In the genomic region with DNA sequence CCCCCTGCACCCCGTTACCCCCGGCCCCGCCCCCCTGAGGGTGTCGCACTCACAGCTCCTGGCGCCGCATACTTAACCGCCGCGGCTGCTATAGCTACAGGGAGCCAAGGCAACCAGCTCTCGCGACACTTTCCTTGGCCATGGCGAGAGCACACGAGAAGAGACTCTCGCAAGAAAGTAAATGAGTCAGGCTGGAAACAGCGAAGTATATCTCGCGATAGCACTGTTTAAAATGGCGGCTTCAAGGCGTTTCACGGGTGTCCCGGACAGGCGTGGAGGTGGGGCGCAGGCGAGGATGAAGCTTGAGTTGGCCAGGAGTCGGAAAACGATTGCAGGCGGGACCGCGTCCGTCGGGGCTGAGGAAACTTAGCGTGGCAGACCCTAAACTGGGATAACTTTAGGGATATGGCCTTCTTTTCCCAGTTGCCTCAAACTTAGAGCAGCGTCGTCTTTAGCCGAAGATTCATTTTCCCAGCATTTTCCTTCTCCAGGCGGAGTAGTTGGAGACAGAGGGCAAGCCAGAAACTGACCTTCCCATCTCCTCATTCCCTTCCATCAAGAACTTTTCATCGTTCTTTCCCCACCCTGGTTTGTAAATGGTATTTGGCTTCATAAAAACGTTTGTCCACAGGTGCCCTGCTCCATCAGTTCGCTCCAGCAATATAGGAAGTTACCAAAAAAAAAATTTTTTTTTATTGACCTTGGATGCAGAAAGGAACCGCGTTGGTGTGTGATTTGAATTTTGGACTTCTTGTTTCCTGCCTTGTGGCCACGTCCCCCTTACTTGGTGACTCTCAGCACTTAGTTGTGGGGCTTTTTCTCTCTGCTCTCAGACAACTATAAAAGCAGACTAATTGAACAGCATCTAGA, we compare ENCODE assay signal across 8 cellular contexts. TPM values are rescaled to one million over a fixed set of nuclear protein-coding genes. Genes with fewer than 3 reads are reported as not detected.
DNase-seq lines count a peak whose midpoint lies in the region; ATAC-seq and TF ChIP-seq lines count a peak whose summit lies in the region.

No MANE protein-coding gene starts in this region.

- POLR2A ChIA-PET in activated B cell treated with CpG ODN at 0.5 μM for 24 hours (lab: Charles Lee) = interaction anchor here (0.5 to 2.0 kb wide), 15 partner anchors 18 to 1609 kb away, joined by 3 to 16 read pairs (median 4); a partner anchor contains a TSS

- no peak for TF ChIP-seq CTCF in activated B cell treated with CpG ODN at 0.5 μM for 24 hours (IDR thresholded peaks at IDR 0.05)
- TF ChIP-seq CTCF in spleen (IDR thresholded peaks at IDR 0.05 in 8 of 11, conservative IDR thresholded peaks at IDR 0.05 in 3 of 11) = peak in 2 of 11 experiments; percentile 30 to 33

- peak overlapping the region; percentile 98 for H3K27ac Mint-ChIP-seq in activated B cell treated with CpG ODN at 0.5 μM for 24 hours

- peaks cover 24% of the 10 kb centered on the region for H3K4me1 Mint-ChIP-seq in activated B cell treated with CpG ODN at 0.5 μM for 24 hours

- peaks cover 6 to 21% (median 16%) of the 10 kb centered on the region in 6 donors for H3K4me1 ChIP-seq in spleen

- 1 to 2% (median 1%) methylated on average over 34 to 42 of the region's 42 CpGs for WGBS in spleen, 5 donors

- TF ChIP-seq POLR2A in GM18951 (IDR thresholded peaks at IDR 0.05; ENCODE audit: extremely low read depth, insufficient read depth, insufficient read length) (peak; percentile 85), spleen (IDR thresholded peaks at IDR 0.05) (no peak)

- ATAC-seq in HG03175 (IDR thresholded peaks at IDR 0.05; ENCODE audit: unreplicated experiment) = peak; percentile 97
- ATAC-seq in activated B cell treated with CpG ODN at 0.5 μM for 24 hours (ENCODE audit: low read depth) = peak; percentile 94

- in situ Hi-C loops in GM18951 (cut with MboI; ENCODE audit: low sequenced_read_pairs, unreplicated experiment) = no loop called here

- no peaks in the 10 kb centered on the region for H3K27me3 ChIP-seq in spleen (replicated peaks in 1 of 7)

- no peaks in the 10 kb centered on the region for H3K36me3 ChIP-seq in spleen

- H3K9me3 Mint-ChIP-seq in activated B cell treated with CpG ODN at 0.5 μM for 24 hours = no peaks in the 10 kb centered on the region

- intact Hi-C loops in activated B cell treated with CpG ODN at 0.5 μM for 24 hours (cut with micrococcal nuclease) (loop anchor here (1.0 to 10.0 kb wide), 13 partner anchors 18 to 1485 kb away; a partner anchor contains a TSS), spleen (cut with DNase I; ENCODE audit: low total_unique reads) (no loop called here)

- peak overlapping the region; percentile 58 to 86 (median 84) for H3K27ac ChIP-seq in spleen

- H3K36me3 Mint-ChIP-seq in activated B cell treated with CpG ODN at 0.5 μM for 24 hours (ENCODE audit: low read depth) = peaks cover 12% of the 10 kb centered on the region

- CTCF ChIA-PET in activated B cell treated with CpG ODN at 0.5 μM for 24 hours (lab: Charles Lee) = interaction anchor here (1.8 kb wide), 1 partner anchor 17 kb away, joined by 5 read pairs; no protein-coding TSS in a partner anchor

- no peaks in the 10 kb centered on the region for H3K9me3 ChIP-seq in spleen

- H3K4me3 Mint-ChIP-seq in activated B cell treated with CpG ODN at 0.5 μM for 24 hours = peak overlapping the region; percentile 99

- H3K4me3 ChIP-seq in spleen = peak overlapping the region; percentile 64 to 98 (median 91)

- DNase-seq in AG08396 (ENCODE audit: low spot score) = peak; percentile 95
- DNase-seq in NCI-H2227 treated with DMSO at 0.1 percent for 48 hours (lab: John Stamatoyannopoulos, UW) = peak; percentile 85
- peak; percentile 78 for DNase-seq in activated B cell treated with CpG ODN at 0.5 μM for 24 hours
- peak; percentile 93 for DNase-seq in central memory CD4-positive, alpha-beta T cell
- DNase-seq in iris pigment epithelial cell (ENCODE audit: low read depth) = peak; percentile 98
- peak; percentile 98 for DNase-seq in spleen

- H3K27me3 Mint-ChIP-seq in activated B cell treated with CpG ODN at 0.5 μM for 24 hours = no peaks in the 10 kb centered on the region

RNA-seq across cellular contexts. Expression of a gene that starts 15.2 kb away (rescaled TPM):
- total RNA-seq in activated B cell treated with CpG ODN at 0.5 μM for 24 hours (not detected in 2 replicates), spleen (1 to 10 TPM in 2 of 7 donors, under 1 TPM in 3, not detected in 2; 0.54 to 2.1 (median 0.94) TPM)
- polyA plus RNA-seq in spleen = under 1 TPM; 0.26 to 0.48 (median 0.32) TPM

RNA-seq across cellular contexts. Expression of a gene that starts 29.7 kb away (rescaled TPM):
- 0.05 TPM in 1 of 2 replicates, not detected in the other for total RNA-seq in activated B cell treated with CpG ODN at 0.5 μM for 24 hours
- under 1 TPM in 2 of 7 donors, not detected in 5; 0.19 to 0.23 TPM for total RNA-seq in spleen
- polyA plus RNA-seq in spleen = under 1 TPM; 0.02 to 0.06 (median 0.04) TPM

RNA-seq across cellular contexts. Expression of a gene that starts 35.0 kb away (rescaled TPM):
- total RNA-seq in activated B cell treated with CpG ODN at 0.5 μM for 24 hours (9.0 and 10.8 TPM in 2 replicates), spleen (10 to 100 TPM in 4 of 7 donors, 1 to 10 TPM in 3; 5.6 to 16.8 (median 10.6) TPM)
- 1 to 10 TPM; 1.1 to 2.0 (median 1.7) TPM for polyA plus RNA-seq in spleen

Comparison
In these comparisons a context has a peak if more than half of its experiments do, and no peak if none do; other contexts are left out.
1. Peak in every context shown above with its lines: DNase-seq, ATAC-seq, H3K4me3 ChIP-seq and H3K27ac ChIP-seq.